Comparison of ENCODE assay signal across 17 cellular contexts in genomic region chr5:116908537-116908936, GRCh38.
DNase-seq lines count a peak whose midpoint lies in the region; ATAC-seq and TF ChIP-seq lines count a peak whose summit lies in the region.
"Had no signal": no experiment of that assay in that cellular context is flagged by ENCODE, and none has a peak within 500 bp of the region (broad histone marks: within the 10 kb centered on the region; RNA-seq: fewer than 3 reads in every experiment).

No MANE protein-coding gene starts in this region.

- no peaks in the 10 kb centered on the region for H3K9me3 ChIP-seq in trophoblast cell (ENCODE audit: insufficient read depth, low read depth, low read length)
- H3K9me3 ChIP-seq: esophagus muscularis mucosa, thyroid gland had no signal

- DNase-seq in NCI-H446 treated with DMSO at 0.1 percent for 48 hours (lab: John Stamatoyannopoulos, UW) (no peak), trophoblast cell (no peak), MV-4-11 (lab: John Stamatoyannopoulos, UW) (no peak), natural killer cell (no peak)
- DNase-seq: anterior cingulate cortex, H7, left ventricle myocardium superior, naive B cell, SHP77 treated with DMSO at 0.1 percent for 48 hours, thyroid gland had no signal

- no peak overlapping the region for H3K14ac ChIP-seq in trophoblast cell (ENCODE audit: low read length)

- H2AK5ac ChIP-seq in trophoblast cell (ENCODE audit: low read length): no peak overlapping the region

- H3K79me1 ChIP-seq in trophoblast cell (ENCODE audit: low read length): no peaks in the 10 kb centered on the region

- H2BK120ac ChIP-seq in trophoblast cell (ENCODE audit: insufficient read depth, low read length, poor library complexity): no peak overlapping the region

- no peak overlapping the region for H3K4me3 Mint-ChIP-seq in natural killer cell
- H3K4me3 Mint-ChIP-seq: activated T-helper 1 cell treated with anti-CD3 and anti-CD28 coated beads, Interleukin-12 subunit alpha, Interleukin-12 subunit beta, Interleukin-2, Interleukin-4 antibody, amounts not matched to agents 30 ng/mL and 10 ng/mL and 1 ng/mL, durations not matched to agents 14 hours and 24 hours and 36 hours; naive B cell had no signal

- no peak overlapping the region for H4K8ac ChIP-seq in trophoblast cell (ENCODE audit: low read depth, low read length)

- H2BK5ac ChIP-seq in trophoblast cell (ENCODE audit: low read depth, low read length, poor library complexity): no peak overlapping the region

- H3K4ac ChIP-seq in trophoblast cell (ENCODE audit: low read depth, low read length): no peak overlapping the region

- H3K4me2 ChIP-seq in trophoblast cell (ENCODE audit: low read length): no peak overlapping the region
- H3K4me2 ChIP-seq: hepatocyte had no signal

- H3K9me3 Mint-ChIP-seq in natural killer cell: peaks cover 5 to 8% of the 10 kb centered on the region in 2 donors
- H3K9me3 Mint-ChIP-seq: activated T-helper 1 cell treated with anti-CD3 and anti-CD28 coated beads, Interleukin-12 subunit alpha, Interleukin-12 subunit beta, Interleukin-2, Interleukin-4 antibody, amounts not matched to agents 30 ng/mL and 10 ng/mL and 1 ng/mL, durations not matched to agents 14 hours and 24 hours and 36 hours; naive B cell had no signal

- H2BK12ac ChIP-seq in trophoblast cell (ENCODE audit: low read length): no peak overlapping the region

- no peak overlapping the region for H2AFZ ChIP-seq in trophoblast cell (ENCODE audit: insufficient read depth, low read length, poor library complexity)
- H2AFZ ChIP-seq: hepatocyte had no signal

- no peak overlapping the region for H4K91ac ChIP-seq in trophoblast cell (ENCODE audit: low read depth, low read length)

- no peaks in the 10 kb centered on the region for H3K4me1 ChIP-seq in trophoblast cell (ENCODE audit: control insufficient read depth in 1 of 2, insufficient read depth in 2 of 2, low read length in 2 of 2)
- H3K4me1 ChIP-seq: esophagus muscularis mucosa had no signal

- H3K27me3 Mint-ChIP-seq in natural killer cell (ENCODE audit: low read depth in 2 of 2): no peaks in the 10 kb centered on the region
- H3K27me3 Mint-ChIP-seq: naive B cell had no signal

- no peaks in the 10 kb centered on the region for H3K36me3 ChIP-seq in trophoblast cell (ENCODE audit: control insufficient read depth in 1 of 2, insufficient read depth in 2 of 2, low read length in 2 of 2)
- H3K36me3 ChIP-seq: esophagus muscularis mucosa, thyroid gland had no signal

- H4K12ac ChIP-seq in trophoblast cell (ENCODE audit: low read depth, low read length): no peak overlapping the region

- H3K18ac ChIP-seq in trophoblast cell (ENCODE audit: low read length): no peak overlapping the region

- H3K9ac ChIP-seq in trophoblast cell (ENCODE audit: low read length): no peak overlapping the region

- no peak overlapping the region for H3K27ac Mint-ChIP-seq in natural killer cell
- H3K27ac Mint-ChIP-seq: activated T-helper 1 cell treated with anti-CD3 and anti-CD28 coated beads, Interleukin-12 subunit alpha, Interleukin-12 subunit beta, Interleukin-2, Interleukin-4 antibody, amounts not matched to agents 30 ng/mL and 10 ng/mL and 1 ng/mL, durations not matched to agents 14 hours and 24 hours and 36 hours; naive B cell had no signal

- no peaks in the 10 kb centered on the region for H3K4me1 Mint-ChIP-seq in natural killer cell

- no peaks in the 10 kb centered on the region for H3K79me2 ChIP-seq in trophoblast cell (ENCODE audit: control insufficient read depth, insufficient read depth, low read length, poor library complexity)
- H3K79me2 ChIP-seq: hepatocyte had no signal

- H3K36me3 Mint-ChIP-seq in natural killer cell: no peaks in the 10 kb centered on the region
- H3K36me3 Mint-ChIP-seq: naive B cell had no signal

- TF ChIP-seq CTCF in natural killer cell (IDR thresholded peaks at IDR 0.05): no peak

- intact Hi-C loops in natural killer cell (cut with micrococcal nuclease): no loop called here

- WGBS in trophoblast cell (ENCODE audit: extremely low coverage, insufficient coverage, insufficient read length): no CpG with 5 or more reads among the region's 1 CpG

- no peak overlapping the region for H3K23ac ChIP-seq in trophoblast cell (ENCODE audit: low read length)

- peak; percentile 84 for ATAC-seq in GM18502 (IDR thresholded peaks at IDR 0.05; ENCODE audit: poor library complexity, unreplicated experiment)
- peak; percentile 64 for ATAC-seq in GM21367 (IDR thresholded peaks at IDR 0.05; ENCODE audit: unreplicated experiment)
- peak; percentile 80 for ATAC-seq in HG02798 (IDR thresholded peaks at IDR 0.05; ENCODE audit: poor library complexity, unreplicated experiment)
- ATAC-seq in HG03469 (IDR thresholded peaks at IDR 0.05; ENCODE audit: unreplicated experiment): peak; percentile 68
- ATAC-seq in natural killer cell: no peak
- ATAC-seq: left ventricle myocardium superior had no signal

- H3K27me3 ChIP-seq in trophoblast cell (ENCODE audit: insufficient read depth, low read length): no peaks in the 10 kb centered on the region
- H3K27me3 ChIP-seq: esophagus muscularis mucosa, hepatocyte, thyroid gland had no signal

- no peak overlapping the region for H3K27ac ChIP-seq in trophoblast cell (ENCODE audit: low read depth, low read length)
- H3K27ac ChIP-seq: esophagus muscularis mucosa, hepatocyte, thyroid gland had no signal

- no peak overlapping the region for H3K4me3 ChIP-seq in trophoblast cell (ENCODE audit: low read depth, low read length)
- H3K4me3 ChIP-seq: esophagus muscularis mucosa, hepatocyte, thyroid gland had no signal

Comparison
In these comparisons a context has a peak if more than half of its experiments do, and no peak if none do; other contexts are left out.
1. ATAC-seq: peak in GM18502 (single experiment), GM21367 (single experiment), HG02798 (single experiment) and HG03469 (single experiment); none in natural killer cell (0 of 3).